24 cellular contexts compared by ENCODE assay signal in genomic region chr10:49560526-49560925, GRCh38. TPM values are rescaled to one million over a fixed set of nuclear protein-coding genes. Genes with fewer than 3 reads are reported as not detected.
"Had no signal": no experiment of that assay in that cellular context is flagged by ENCODE, and none has a peak within 500 bp of the region (broad histone marks: within the 10 kb centered on the region; RNA-seq: fewer than 3 reads in every experiment).

No MANE protein-coding gene starts in this region.

- H3K36me3 ChIP-seq: esophagus squamous epithelium, gastroesophageal sphincter, left ventricle myocardium inferior, lower lobe of right lung, pancreas, suprapubic skin, thyroid gland, upper lobe of left lung, uterus had no signal

- H3K9me3 ChIP-seq: esophagus squamous epithelium, lower lobe of right lung, pancreas, suprapubic skin, thyroid gland, upper lobe of left lung, uterus had no signal

- H3K4me1 ChIP-seq: esophagus squamous epithelium, gastroesophageal sphincter, lower lobe of right lung, pancreas, suprapubic skin, thyroid gland, upper lobe of left lung, uterus had no signal

- ATAC-seq: effector memory CD8-positive, alpha-beta T cell; gastroesophageal sphincter; left cardiac atrium; lower lobe of right lung; natural killer cell; pancreas; right cardiac atrium; stimulated activated effector memory CD8-positive, alpha-beta T cell treated with anti-CD3 and anti-CD28 coated beads, Interleukin-12 subunit alpha, Interleukin-12 subunit beta, amount 100 ng/mL, for 72 hours; stimulated activated naive CD8-positive, alpha-beta T cell treated with anti-CD3 and anti-CD28 coated beads, Interleukin-15, Interleukin-2, amounts not matched to agents 100 U/mL and 50 U/mL, for 24 hours had no signal

- H3K27ac ChIP-seq: epithelial cell of prostate, esophagus squamous epithelium, gastroesophageal sphincter, left ventricle myocardium inferior, lower lobe of right lung, pancreas, suprapubic skin, thyroid gland, upper lobe of left lung, uterus had no signal

- H3K27me3 ChIP-seq: pancreas, thyroid gland, upper lobe of left lung, uterus had no signal

- H3K4me3 ChIP-seq: esophagus squamous epithelium, gastroesophageal sphincter, left ventricle myocardium inferior, lower lobe of right lung, pancreas, suprapubic skin, thyroid gland, upper lobe of left lung, uterus had no signal

- DNase-seq: effector memory CD8-positive, alpha-beta T cell; esophagus squamous epithelium; glutamatergic neuron; immature natural killer cell; kidney; left cardiac atrium; left ventricle myocardium inferior; lower lobe of right lung; natural killer cell; pancreas; right cardiac atrium; stimulated activated CD4-positive, alpha-beta T cell treated with anti-CD3 and anti-CD28 coated beads, Interleukin-4, amount 100 ng/mL, for 1 hour; stimulated activated CD8-positive, alpha-beta memory T cell treated with anti-CD3 and anti-CD28 coated beads, Interleukin-4, amount 100 ng/mL, for 48 hours; stimulated activated naive CD8-positive, alpha-beta T cell treated with anti-CD3 and anti-CD28 coated beads, Interleukin-15, Interleukin-2, amounts not matched to agents 100 U/mL and 50 U/mL, for 24 hours; thyroid gland; upper lobe of left lung; uterus had no signal

RNA-seq across cellular contexts. Expression of gene SLC18A3, which starts 49.6 kb away (rescaled TPM):
- total RNA-seq: esophagus squamous epithelium, kidney, left cardiac atrium, left ventricle myocardium inferior, lower lobe of right lung, myocyte, natural killer cell, progenitor cell of endocrine pancreas, suprapubic skin, thyroid gland, upper lobe of left lung had no signal
- polyA plus RNA-seq: immature natural killer cell had no signal

RNA-seq across cellular contexts. Expression of gene CHAT, which starts 53.3 kb away (rescaled TPM):
- total RNA-seq: esophagus squamous epithelium, kidney, left cardiac atrium, left ventricle myocardium inferior, lower lobe of right lung, mesothelial cell of epicardium, myocyte, natural killer cell, progenitor cell of endocrine pancreas, right cardiac atrium, suprapubic skin, thyroid gland, upper lobe of left lung, uterus had no signal
- polyA plus RNA-seq: immature natural killer cell, pancreas, right cardiac atrium had no signal
